14 cellular contexts compared by ENCODE assay signal in the genomic region with DNA sequence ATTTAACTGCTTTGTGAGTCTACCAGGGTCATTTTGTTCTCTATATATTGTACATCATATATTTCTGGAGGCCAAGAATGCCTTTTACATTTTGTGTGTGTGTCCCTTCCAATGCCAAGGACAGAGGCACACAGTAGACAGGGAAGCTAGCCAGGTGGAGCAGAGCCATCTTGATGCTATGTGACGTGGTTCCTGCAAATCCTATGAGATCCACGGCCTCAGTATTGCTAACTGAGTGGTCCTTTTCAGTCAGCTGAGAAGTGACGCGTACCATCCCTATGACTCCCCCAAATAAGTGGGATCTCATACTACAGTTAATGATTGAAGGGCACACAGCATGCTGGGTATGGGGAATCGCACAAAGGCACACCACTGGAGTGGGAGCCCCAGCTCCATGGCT. TPM values are rescaled to one million over a fixed set of nuclear protein-coding genes. Genes with fewer than 3 reads are reported as not detected.
"Had no signal": no experiment of that assay in that cellular context is flagged by ENCODE, and none has a peak within 500 bp of the region (broad histone marks: within the 10 kb centered on the region; RNA-seq: fewer than 3 reads in every experiment).

No MANE protein-coding gene starts in this region.

- ATAC-seq: activated CD4-positive, CD25-positive, alpha-beta regulatory T cell treated with anti-CD3 and anti-CD28 coated beads, Interleukin-2, amount 50 U/mL, for 24 hours; activated naive CD4-positive, alpha-beta T cell treated with anti-CD3 and anti-CD28 coated beads, Interleukin-2, amount 50 U/mL, for 72 hours; stimulated activated naive CD8-positive, alpha-beta T cell treated with anti-CD3 and anti-CD28 coated beads, Interleukin-15, Interleukin-2, amounts not matched to agents 100 U/mL and 50 U/mL, for 24 hours; upper lobe of right lung had no signal

- H3K27me3 ChIP-seq: sigmoid colon, upper lobe of right lung had no signal

- H3K4me1 ChIP-seq: prostate gland, upper lobe of right lung had no signal

- H3K4me1 Mint-ChIP-seq: nephron had no signal

- H3K4me3 ChIP-seq: prostate gland, sigmoid colon, upper lobe of right lung had no signal

- H3K9me3 ChIP-seq: prostate gland, sigmoid colon, upper lobe of right lung had no signal

- DNase-seq: activated CD4-positive, alpha-beta T cell treated with anti-CD3 and anti-CD28 coated beads, Interleukin-2, amount 50 U/mL, for 4 hours; activated effector memory CD4-positive, alpha-beta T cell treated with Interleukin-2 at 50 U/mL for 16 hours; activated T-cell treated with anti-CD3 and anti-CD28 coated beads, Interleukin-2, amount 50 U/mL, for 1 hour; anterior cingulate cortex; occipital lobe; sigmoid colon; stimulated activated CD4-positive, alpha-beta T cell treated with anti-CD3 and anti-CD28 coated beads, Interleukin-12 subunit alpha, Interleukin-12 subunit beta, amount 100 ng/mL, for 4 hours; stimulated activated naive CD8-positive, alpha-beta T cell treated with anti-CD3 and anti-CD28 coated beads, Interleukin-15, Interleukin-2, amounts not matched to agents 100 U/mL and 50 U/mL, for 24 hours; upper lobe of right lung had no signal

- H3K27ac ChIP-seq: prostate gland, sigmoid colon, upper lobe of right lung had no signal

- H3K27ac Mint-ChIP-seq: activated naive CD4-positive, alpha-beta T cell treated with anti-CD3 and anti-CD28 coated beads, Interleukin-2, amount 50 U/mL, for 72 hours; nephron had no signal

- H3K36me3 ChIP-seq: prostate gland, sigmoid colon, upper lobe of right lung had no signal

- H3K4me3 Mint-ChIP-seq: nephron had no signal

RNA-seq across cellular contexts. Expression of gene CCDC141, which starts 27.3 kb away (rescaled TPM):
- total RNA-seq: chondrocyte had no signal
